Comparison of ENCODE assay signal across 14 cellular contexts in genomic region chr4:114921790-114922581, GRCh38.
DNase-seq lines count a peak whose midpoint lies in the region; ATAC-seq, FAIRE-seq and TF ChIP-seq lines count a peak whose summit lies in the region.
"Had no signal": no experiment of that assay in that cellular context is flagged by ENCODE, and none has a peak within 500 bp of the region (broad histone marks: within the 10 kb centered on the region; RNA-seq: fewer than 3 reads in every experiment).

No MANE protein-coding gene starts in this region.

- no peaks in the 10 kb centered on the region for H3K36me3 Mint-ChIP-seq in endothelial cell (ENCODE audit: low read depth, unreplicated experiment)

- no peak overlapping the region for H3K9ac ChIP-seq in kidney (ENCODE audit: low read length in 2 of 2)

- H3K27me3 Mint-ChIP-seq in endothelial cell (ENCODE audit: unreplicated experiment): no peaks in the 10 kb centered on the region
- H3K27me3 Mint-ChIP-seq: activated naive CD8-positive, alpha-beta T cell treated with anti-CD3 and anti-CD28 coated beads, Interleukin-2, amount 50 U/mL, for 24 hours had no signal

- no peak overlapping the region for H3K27ac Mint-ChIP-seq in endothelial cell (ENCODE audit: unreplicated experiment)
- H3K27ac Mint-ChIP-seq: activated naive CD8-positive, alpha-beta T cell treated with anti-CD3 and anti-CD28 coated beads, Interleukin-2, amount 50 U/mL, for 24 hours had no signal

- peaks cover 4% of the 10 kb centered on the region for H3K4me1 Mint-ChIP-seq in endothelial cell (ENCODE audit: unreplicated experiment)
- H3K4me1 Mint-ChIP-seq: activated naive CD8-positive, alpha-beta T cell treated with anti-CD3 and anti-CD28 coated beads, Interleukin-2, amount 50 U/mL, for 24 hours had no signal

- DNase-seq in DMS153 treated with DMSO at 0.1 percent for 48 hours (lab: John Stamatoyannopoulos, UW; ENCODE audit: unreplicated experiment): peak; percentile 73
- peak; percentile 21 for DNase-seq in NCI-H1436 treated with DMSO at 0.1 percent for 48 hours (lab: John Stamatoyannopoulos, UW)
- peak in 2 of 3 donors; percentile 46 to 52 for DNase-seq in Peyer's patch
- DNase-seq in kidney: peak; percentile 39
- no peak for DNase-seq in NCI-H526 treated with DMSO at 0.1 percent for 48 hours (lab: John Stamatoyannopoulos, UW)
- no peak for DNase-seq in endothelial cell (ENCODE audit: low spot score)
- DNase-seq in NCI-H345 (lab: John Stamatoyannopoulos, UW): no peak
- DNase-seq: activated naive CD8-positive, alpha-beta T cell treated with anti-CD3 and anti-CD28 coated beads, Interleukin-2, amount 50 U/mL, for 24 hours; cortex of kidney; NCI-H446; stimulated activated CD4-positive, alpha-beta T cell treated with anti-CD3 and anti-CD28 coated beads, Interleukin-4, amount 100 ng/mL, for 1 hour; stimulated activated naive CD4-positive, alpha-beta T cell had no signal

- no peak for ATAC-seq in GM18505 (IDR thresholded peaks at IDR 0.05; ENCODE audit: unreplicated experiment)
- ATAC-seq: activated CD4-positive, CD25-positive, alpha-beta regulatory T cell treated with anti-CD3 and anti-CD28 coated beads, Interleukin-2, amount 50 U/mL, for 24 hours; activated naive CD8-positive, alpha-beta T cell treated with anti-CD3 and anti-CD28 coated beads, Interleukin-2, amount 50 U/mL, for 24 hours had no signal

- no peaks in the 10 kb centered on the region for H3K27me3 ChIP-seq in Peyer's patch

- no peak for FAIRE-seq in kidney (lab: Jason Lieb, UNC)

- intact Hi-C loops in kidney (cut with DNase I): no loop called here

- H3K4me1 ChIP-seq in Peyer's patch (no peaks in the 10 kb centered on the region), kidney (ENCODE audit: control insufficient read depth in 1 of 2, insufficient read depth in 1 of 2, low read depth in 1 of 2, low read length in 2 of 2) (no peaks in the 10 kb centered on the region)

- H3K4me3 Mint-ChIP-seq in endothelial cell (ENCODE audit: unreplicated experiment): no peak overlapping the region
- H3K4me3 Mint-ChIP-seq: activated naive CD8-positive, alpha-beta T cell treated with anti-CD3 and anti-CD28 coated beads, Interleukin-2, amount 50 U/mL, for 24 hours had no signal

- no peaks in the 10 kb centered on the region for H3K9me3 Mint-ChIP-seq in endothelial cell (ENCODE audit: unreplicated experiment)
- H3K9me3 Mint-ChIP-seq: activated naive CD8-positive, alpha-beta T cell treated with anti-CD3 and anti-CD28 coated beads, Interleukin-2, amount 50 U/mL, for 24 hours had no signal

- H3K36me3 ChIP-seq in Peyer's patch (no peaks in the 10 kb centered on the region), kidney (ENCODE audit: control insufficient read depth in 1 of 2, insufficient read depth in 2 of 2, low read length in 2 of 2) (no peaks in the 10 kb centered on the region)

- H3K27ac ChIP-seq in Peyer's patch: no peak overlapping the region
- no peak overlapping the region for H3K27ac ChIP-seq in kidney (ENCODE audit: low read depth in 2 of 2, low read length in 2 of 2)

- TF ChIP-seq CTCF in Peyer's patch (IDR thresholded peaks at IDR 0.05) (peak in 1 of 6 experiments; percentile 3), kidney (IDR thresholded peaks at IDR 0.05; ENCODE audit: borderline replicate concordance, extremely low read depth, insufficient read depth) (no peak), endothelial cell (IDR thresholded peaks at IDR 0.05; ENCODE audit: unreplicated experiment) (no peak)

- TF ChIP-seq POLR2A in Peyer's patch (IDR thresholded peaks at IDR 0.05): no peak
- TF ChIP-seq POLR2A in GM18505 (IDR thresholded peaks at IDR 0.05; ENCODE audit: borderline replicate concordance, extremely low read depth, insufficient read depth, insufficient read length): no peak

- H3K4me3 ChIP-seq in Peyer's patch (peak overlapping the region in 1 of 4 donors; percentile 34), kidney (ENCODE audit: low read length in 2 of 2) (no peak overlapping the region)

- H3K9me3 ChIP-seq in Peyer's patch: no peaks in the 10 kb centered on the region
- no peaks in the 10 kb centered on the region for H3K9me3 ChIP-seq in kidney (ENCODE audit: control insufficient read depth in 1 of 2, low read length in 2 of 2)

Comparison
In these comparisons a context has a peak if more than half of its experiments do, and no peak if none do; other contexts are left out.
1. DNase-seq: peak in DMS153 treated with DMSO at 0.1 percent for 48 hours (single experiment), NCI-H1436 treated with DMSO at 0.1 percent for 48 hours (single experiment), Peyer's patch (2 of 3) and kidney (single experiment); none in NCI-H526 treated with DMSO at 0.1 percent for 48 hours (single experiment), endothelial cell (single experiment) and NCI-H345 (single experiment).